In genomic region chr1:232629250-232630046, GRCh38 we compare ENCODE assay signal across 1 cellular context.
TF ChIP-seq lines count a peak whose summit lies in the region.

No MANE protein-coding gene starts in this region.

TF ChIP-seq in HEK293, 187 proteins besides CTCF, POLR2A, EP300 and RAD21 (continued from another document and continues in another):
- TF ChIP-seq, protein P1, sequence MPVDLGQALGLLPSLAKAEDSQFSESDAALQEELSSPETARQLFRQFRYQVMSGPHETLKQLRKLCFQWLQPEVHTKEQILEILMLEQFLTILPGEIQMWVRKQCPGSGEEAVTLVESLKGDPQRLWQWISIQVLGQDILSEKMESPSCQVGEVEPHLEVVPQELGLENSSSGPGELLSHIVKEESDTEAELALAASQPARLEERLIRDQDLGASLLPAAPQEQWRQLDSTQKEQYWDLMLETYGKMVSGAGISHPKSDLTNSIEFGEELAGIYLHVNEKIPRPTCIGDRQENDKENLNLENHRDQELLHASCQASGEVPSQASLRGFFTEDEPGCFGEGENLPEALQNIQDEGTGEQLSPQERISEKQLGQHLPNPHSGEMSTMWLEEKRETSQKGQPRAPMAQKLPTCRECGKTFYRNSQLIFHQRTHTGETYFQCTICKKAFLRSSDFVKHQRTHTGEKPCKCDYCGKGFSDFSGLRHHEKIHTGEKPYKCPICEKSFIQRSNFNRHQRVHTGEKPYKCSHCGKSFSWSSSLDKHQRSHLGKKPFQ (tag by site-specific recombination; IDR thresholded peaks at IDR 0.05): no peak
- no peak for TF ChIP-seq GLI2 (tag by site-specific recombination; IDR thresholded peaks at IDR 0.05; ENCODE audit: borderline replicate concordance, low read depth)
- TF ChIP-seq ZFHX2 (tag by site-specific recombination; conservative IDR thresholded peaks at IDR 0.05): peak; percentile 42; the same call in 1 of the 2 replicates
- no peak for TF ChIP-seq RBAK (tag by site-specific recombination; IDR thresholded peaks at IDR 0.05)
- TF ChIP-seq, protein P2, sequence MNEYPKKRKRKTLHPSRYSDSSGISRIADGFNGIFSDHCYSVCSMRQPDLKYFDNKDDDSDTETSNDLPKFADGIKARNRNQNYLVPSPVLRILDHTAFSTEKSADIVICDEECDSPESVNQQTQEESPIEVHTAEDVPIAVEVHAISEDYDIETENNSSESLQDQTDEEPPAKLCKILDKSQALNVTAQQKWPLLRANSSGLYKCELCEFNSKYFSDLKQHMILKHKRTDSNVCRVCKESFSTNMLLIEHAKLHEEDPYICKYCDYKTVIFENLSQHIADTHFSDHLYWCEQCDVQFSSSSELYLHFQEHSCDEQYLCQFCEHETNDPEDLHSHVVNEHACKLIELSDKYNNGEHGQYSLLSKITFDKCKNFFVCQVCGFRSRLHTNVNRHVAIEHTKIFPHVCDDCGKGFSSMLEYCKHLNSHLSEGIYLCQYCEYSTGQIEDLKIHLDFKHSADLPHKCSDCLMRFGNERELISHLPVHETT (tag by site-specific recombination; IDR thresholded peaks at IDR 0.05): no peak; the same call in 1 of the 2 replicates
- TF ChIP-seq ZNF654 (tag by site-specific recombination; IDR thresholded peaks at IDR 0.05; ENCODE audit: low read depth): no peak
- peak; percentile 76 for TF ChIP-seq ZBTB17 (tag by site-specific recombination; IDR thresholded peaks at IDR 0.05)
- TF ChIP-seq, protein P3, sequence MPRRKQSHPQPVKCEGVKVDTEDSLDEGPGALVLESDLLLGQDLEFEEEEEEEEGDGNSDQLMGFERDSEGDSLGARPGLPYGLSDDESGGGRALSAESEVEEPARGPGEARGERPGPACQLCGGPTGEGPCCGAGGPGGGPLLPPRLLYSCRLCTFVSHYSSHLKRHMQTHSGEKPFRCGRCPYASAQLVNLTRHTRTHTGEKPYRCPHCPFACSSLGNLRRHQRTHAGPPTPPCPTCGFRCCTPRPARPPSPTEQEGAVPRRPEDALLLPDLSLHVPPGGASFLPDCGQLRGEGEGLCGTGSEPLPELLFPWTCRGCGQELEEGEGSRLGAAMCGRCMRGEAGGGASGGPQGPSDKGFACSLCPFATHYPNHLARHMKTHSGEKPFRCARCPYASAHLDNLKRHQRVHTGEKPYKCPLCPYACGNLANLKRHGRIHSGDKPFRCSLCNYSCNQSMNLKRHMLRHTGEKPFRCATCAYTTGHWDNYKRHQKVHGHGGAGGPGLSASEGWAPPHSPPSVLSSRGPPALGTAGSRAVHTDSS (tag by site-specific recombination; IDR thresholded peaks at IDR 0.05): no peak
- no peak for TF ChIP-seq ZNF239 (tag by site-specific recombination; IDR thresholded peaks at IDR 0.05)
- no peak for TF ChIP-seq ZNF19 (tag by site-specific recombination; IDR thresholded peaks at IDR 0.05; ENCODE audit: low read depth)
- 0 out of 2 replicates have a peak, but pooled peaks have one; percentile 27 for TF ChIP-seq ZNF660 (tag by site-specific recombination; IDR thresholded peaks at IDR 0.05)
- no peak for TF ChIP-seq ZNF692 (tag by site-specific recombination; IDR thresholded peaks at IDR 0.05)
- TF ChIP-seq SP2 (tag by site-specific recombination; IDR thresholded peaks at IDR 0.05): no peak
- no peak for TF ChIP-seq ZNF777 (tag by site-specific recombination; IDR thresholded peaks at IDR 0.05; ENCODE audit: borderline replicate concordance)
- no peak for TF ChIP-seq ZNF148 (tag by site-specific recombination; IDR thresholded peaks at IDR 0.05; ENCODE audit: borderline replicate concordance)
- TF ChIP-seq ZNF473 (tag by site-specific recombination; IDR thresholded peaks at IDR 0.05): no peak
- no peak for TF ChIP-seq ZNF280C (tag by site-specific recombination; IDR thresholded peaks at IDR 0.05)
- TF ChIP-seq ZNF707 (tag by site-specific recombination; IDR thresholded peaks at IDR 0.05): no peak
- TF ChIP-seq ZNF214 (tag by site-specific recombination; IDR thresholded peaks at IDR 0.05; ENCODE audit: borderline replicate concordance): no peak
- TF ChIP-seq ZNF184 (tag by site-specific recombination; IDR thresholded peaks at IDR 0.05): no peak
- no peak for TF ChIP-seq ZNF645 (tag by site-specific recombination; IDR thresholded peaks at IDR 0.05)
- 0 out of 2 replicates have a peak, but pooled peaks have one; percentile 44 for TF ChIP-seq ZBTB48 (tag by site-specific recombination; IDR thresholded peaks at IDR 0.05)
- no peak for TF ChIP-seq ZNF558 (tag by site-specific recombination; IDR thresholded peaks at IDR 0.05)
- peak; percentile 37; the same call in 1 of the 2 replicates for TF ChIP-seq ZBTB11 (tag by site-specific recombination; conservative IDR thresholded peaks at IDR 0.05; ENCODE audit: low read depth)
- TF ChIP-seq ZNF585B (tag by site-specific recombination; IDR thresholded peaks at IDR 0.05): no peak
- TF ChIP-seq ZNF391 (tag by site-specific recombination; IDR thresholded peaks at IDR 0.05; ENCODE audit: borderline replicate concordance, low read depth): no peak
- TF ChIP-seq BCL11A (tag by site-specific recombination; IDR thresholded peaks at IDR 0.05; ENCODE audit: low read depth): no peak
- peak; percentile 10; the same call in 1 of the 2 replicates for TF ChIP-seq ZNF629 (tag by site-specific recombination; IDR thresholded peaks at IDR 0.05)
- no peak for TF ChIP-seq ZNF2 (tag by site-specific recombination; IDR thresholded peaks at IDR 0.05)
- TF ChIP-seq ZNF426 (tag by site-specific recombination; IDR thresholded peaks at IDR 0.05): no peak
- no peak for TF ChIP-seq ZNF140 (tag by site-specific recombination; IDR thresholded peaks at IDR 0.05)
- TF ChIP-seq ZNF37A (tag by site-specific recombination; IDR thresholded peaks at IDR 0.05): no peak
- TF ChIP-seq KLF1 (tag by site-specific recombination; IDR thresholded peaks at IDR 0.05): no peak
- no peak for TF ChIP-seq ZNF701 (tag by site-specific recombination; IDR thresholded peaks at IDR 0.05)
- no peak for TF ChIP-seq SCRT2 (tag by site-specific recombination; IDR thresholded peaks at IDR 0.05)
- no peak for TF ChIP-seq SETDB1 (IDR thresholded peaks at IDR 0.05; ENCODE audit: insufficient read length, low read length)
- TF ChIP-seq ZNF10 (tag by site-specific recombination; IDR thresholded peaks at IDR 0.05): no peak
- peak; percentile 96 for TF ChIP-seq ZBTB26 (tag by site-specific recombination; optimal IDR thresholded peaks at IDR 0.05)
- no peak for TF ChIP-seq ZNF555 (tag by site-specific recombination; conservative IDR thresholded peaks at IDR 0.05)
- no peak for TF ChIP-seq KLF7 (tag by site-specific recombination; IDR thresholded peaks at IDR 0.05; ENCODE audit: borderline replicate concordance)
- TF ChIP-seq ZNF335 (tag by site-specific recombination; conservative IDR thresholded peaks at IDR 0.05): peak; percentile 94
- TF ChIP-seq ZNF768 (tag by site-specific recombination; IDR thresholded peaks at IDR 0.05): no peak
- TF ChIP-seq, protein P4, sequence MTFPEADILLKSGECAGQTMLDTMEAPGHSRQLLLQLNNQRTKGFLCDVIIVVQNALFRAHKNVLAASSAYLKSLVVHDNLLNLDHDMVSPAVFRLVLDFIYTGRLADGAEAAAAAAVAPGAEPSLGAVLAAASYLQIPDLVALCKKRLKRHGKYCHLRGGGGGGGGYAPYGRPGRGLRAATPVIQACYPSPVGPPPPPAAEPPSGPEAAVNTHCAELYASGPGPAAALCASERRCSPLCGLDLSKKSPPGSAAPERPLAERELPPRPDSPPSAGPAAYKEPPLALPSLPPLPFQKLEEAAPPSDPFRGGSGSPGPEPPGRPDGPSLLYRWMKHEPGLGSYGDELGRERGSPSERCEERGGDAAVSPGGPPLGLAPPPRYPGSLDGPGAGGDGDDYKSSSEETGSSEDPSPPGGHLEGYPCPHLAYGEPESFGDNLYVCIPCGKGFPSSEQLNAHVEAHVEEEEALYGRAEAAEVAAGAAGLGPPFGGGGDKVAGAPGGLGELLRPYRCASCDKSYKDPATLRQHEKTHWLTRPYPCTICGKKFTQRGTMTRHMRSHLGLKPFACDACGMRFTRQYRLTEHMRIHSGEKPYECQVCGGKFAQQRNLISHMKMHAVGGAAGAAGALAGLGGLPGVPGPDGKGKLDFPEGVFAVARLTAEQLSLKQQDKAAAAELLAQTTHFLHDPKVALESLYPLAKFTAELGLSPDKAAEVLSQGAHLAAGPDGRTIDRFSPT (tag by site-specific recombination; IDR thresholded peaks at IDR 0.05): no peak
